In genomic region chr10:69225681-69226080, GRCh38 we compare ENCODE assay signal across 25 cellular contexts. TPM values are rescaled to one million over a fixed set of nuclear protein-coding genes. Genes with fewer than 3 reads are reported as not detected.
DNase-seq lines count a peak whose midpoint lies in the region; ATAC-seq and TF ChIP-seq lines count a peak whose summit lies in the region.
"Had no signal": no experiment of that assay in that cellular context is flagged by ENCODE, and none has a peak within 500 bp of the region (broad histone marks: within the 10 kb centered on the region; RNA-seq: fewer than 3 reads in every experiment).

No MANE protein-coding gene starts in this region.

- BruUV-seq in HCT116 (replicated peaks; lab: Mats Ljungman, UMichigan) = no TSS peak

- no peak overlapping the region for H2AFZ ChIP-seq in HCT116 (ENCODE audit: low read depth, low read length, poor library complexity, severe bottlenecking)

- H3K27me3 ChIP-seq in BLaER1 treated with 17β-estradiol and CSF1 and Interleukin-3, amounts not matched to agents 10 nM and 100 nM = no peaks in the 10 kb centered on the region
- H3K27me3 ChIP-seq in HCT116 (ENCODE audit: insufficient read depth, low read length) (no peaks in the 10 kb centered on the region), prostate gland (replicated peaks; ENCODE audit: insufficient read depth) (no peaks in the 10 kb centered on the region), left ventricle myocardium inferior (ENCODE audit: low read depth) (no peaks in the 10 kb centered on the region)

- H3K4me1 Mint-ChIP-seq in activated T-helper 17 cell treated with anti-CD3 and anti-CD28 coated beads, Interleukin-2, amount 50 U/mL, for 72 hours = peaks cover 40% of the 10 kb centered on the region

- H3K4me3 Mint-ChIP-seq in activated T-helper 17 cell treated with anti-CD3 and anti-CD28 coated beads, Interleukin-2, amount 50 U/mL, for 72 hours = peak overlapping the region; percentile 63
- H3K4me3 Mint-ChIP-seq: stimulated activated memory B cell treated with anti-CD40 and anti-IgM and Interleukin-4, amounts not matched to agents 10 μg/mL and 1 μg/mL and 100 μg/mL, for 72 hours had no signal

- H3K4me1 ChIP-seq in BLaER1 treated with 17β-estradiol and CSF1 and Interleukin-3, amounts not matched to agents 10 nM and 100 nM = peaks cover 49 to 63% (median 58%) of the 10 kb centered on the region in 10 experiments
- H3K4me1 ChIP-seq in HCT116 (ENCODE audit: control insufficient read depth in 1 of 2, insufficient read depth in 2 of 2, low read length in 2 of 2) (peaks cover 30 to 59% of the 10 kb centered on the region in 2 experiments), mesodermal cell (ENCODE audit: control insufficient read depth, insufficient read depth, low read length, poor library complexity, severe bottlenecking) (peaks cover 18% of the 10 kb centered on the region), prostate gland (replicated peaks) (no peaks in the 10 kb centered on the region), left ventricle myocardium inferior (peaks cover 6% of the 10 kb centered on the region)
- H3K4me1 ChIP-seq: gastroesophageal sphincter had no signal

- TF ChIP-seq CTCF in HCT116 (IDR thresholded peaks at IDR 0.05 in 2 of 3, conservative IDR thresholded peaks at IDR 0.05 in 1 of 3; ENCODE audit: borderline replicate concordance in 1 of 3, insufficient read depth in 1 of 3, low read depth in 2 of 3, low read length in 2 of 3) (no peak), prostate gland (IDR thresholded peaks at IDR 0.05) (no peak), left ventricle myocardium inferior (IDR thresholded peaks at IDR 0.05; ENCODE audit: borderline replicate concordance) (no peak)

- no peaks in the 10 kb centered on the region for H3K9me3 Mint-ChIP-seq in activated T-helper 17 cell treated with anti-CD3 and anti-CD28 coated beads, Interleukin-2, amount 50 U/mL, for 72 hours
- H3K9me3 Mint-ChIP-seq: naive B cell; stimulated activated memory B cell treated with anti-CD40 and anti-IgM and Interleukin-4, amounts not matched to agents 10 μg/mL and 1 μg/mL and 100 μg/mL, for 72 hours had no signal

- H3K36me3 Mint-ChIP-seq in activated T-helper 17 cell treated with anti-CD3 and anti-CD28 coated beads, Interleukin-2, amount 50 U/mL, for 72 hours (ENCODE audit: low read depth) = no peaks in the 10 kb centered on the region
- H3K36me3 Mint-ChIP-seq: naive B cell; stimulated activated memory B cell treated with anti-CD40 and anti-IgM and Interleukin-4, amounts not matched to agents 10 μg/mL and 1 μg/mL and 100 μg/mL, for 72 hours had no signal

- no peak overlapping the region for H3K9ac ChIP-seq in BLaER1 treated with 17β-estradiol and CSF1 and Interleukin-3, amounts not matched to agents 10 nM and 100 nM
- H3K9ac ChIP-seq in HCT116 (ENCODE audit: low read length) = no peak overlapping the region

- H3K27me3 Mint-ChIP-seq in activated T-helper 17 cell treated with anti-CD3 and anti-CD28 coated beads, Interleukin-2, amount 50 U/mL, for 72 hours = no peaks in the 10 kb centered on the region
- H3K27me3 Mint-ChIP-seq: naive B cell; stimulated activated memory B cell treated with anti-CD40 and anti-IgM and Interleukin-4, amounts not matched to agents 10 μg/mL and 1 μg/mL and 100 μg/mL, for 72 hours had no signal

- H4K20me1 ChIP-seq in BLaER1 treated with 17β-estradiol and CSF1 and Interleukin-3, amounts not matched to agents 10 nM and 100 nM = no peaks in the 10 kb centered on the region
- no peaks in the 10 kb centered on the region for H4K20me1 ChIP-seq in HCT116 (ENCODE audit: insufficient read depth)

- H3K79me2 ChIP-seq in HCT116 (ENCODE audit: insufficient read depth, low read length) = no peaks in the 10 kb centered on the region

- no peak for DNase-seq in HCT116 (ENCODE audit: low read depth, low spot score)
- DNase-seq in prostate gland (ENCODE audit: low spot score) = no peak
- DNase-seq in NCI-H2171 treated with DMSO at 0.1 percent for 48 hours (lab: John Stamatoyannopoulos, UW) = no peak
- DNase-seq in left ventricle myocardium inferior = no peak
- DNase-seq: activated CD4-positive, CD25-positive, alpha-beta regulatory T cell treated with anti-CD3 and anti-CD28 coated beads, Interleukin-2, amount 50 U/mL, for 72 hours; activated CD8-positive, alpha-beta memory T cell treated with anti-CD3 and anti-CD28 coated beads, Interleukin-2, amount 50 U/mL, for 48 hours; activated effector memory CD4-positive, alpha-beta T cell treated with anti-CD3 and anti-CD28 coated beads, Interleukin-2, amount 50 U/mL, for 16 hours; adrenal gland; caudate nucleus; DMS79 treated with DMSO at 0.1 percent for 48 hours; Karpas-422; naive B cell; NCI-H1092 treated with DMSO at 0.1 percent for 48 hours; NCI-H2081; NK-92 treated with Interleukin-12 subunit alpha and Interleukin-12 subunit beta, amount 100 ng/mL, for 24 hours; RPMI8226; stimulated activated CD4-positive, alpha-beta T cell treated with anti-CD3 and anti-CD28 coated beads, Interleukin-1b, Interleukin-23, amount 100 ng/mL, for 48 hours had no signal

- peak overlapping the region in 5 of 11 experiments; percentile 14 to 41 (median 23); a peak in 7 of 22 replicates for H3K27ac ChIP-seq in BLaER1 treated with 17β-estradiol and CSF1 and Interleukin-3, amounts not matched to agents 10 nM and 100 nM
- no peak overlapping the region for H3K27ac ChIP-seq in HCT116 (ENCODE audit: low read depth, low read length)
- H3K27ac ChIP-seq in mesodermal cell (ENCODE audit: low read depth, low read length, severe bottlenecking) = peak overlapping the region; percentile 71
- no peak overlapping the region for H3K27ac ChIP-seq in prostate gland
- no peak overlapping the region for H3K27ac ChIP-seq in left ventricle myocardium inferior (replicated peaks)
- H3K27ac ChIP-seq: adrenal gland, gastroesophageal sphincter, thoracic aorta had no signal

- ATAC-seq in HCT116 = no peak
- ATAC-seq in activated T-helper 17 cell treated with anti-CD3 and anti-CD28 coated beads, Interleukin-2, amount 50 U/mL, for 72 hours (replicated peaks) = no peak
- ATAC-seq in GM18867 (IDR thresholded peaks at IDR 0.05; ENCODE audit: unreplicated experiment) = no peak
- ATAC-seq: gastroesophageal sphincter; stimulated activated memory B cell treated with anti-CD40 and anti-IgM and Interleukin-4, amounts not matched to agents 10 μg/mL and 1 μg/mL and 100 μg/mL, for 72 hours had no signal

- RAD21 ChIA-PET in HCT116 (lab: Charles Lee; ENCODE audit: low non-redundant PET in 1 of 2, low total read pairs in 2 of 2, uncharacterized antibody in 2 of 2, unreplicated experiment in 2 of 2) = no interaction called here

- no peaks in the 10 kb centered on the region for H3K9me2 ChIP-seq in HCT116 (ENCODE audit: insufficient read depth)

- H3K36me3 ChIP-seq in BLaER1 treated with 17β-estradiol and CSF1 and Interleukin-3, amounts not matched to agents 10 nM and 100 nM = no peaks in the 10 kb centered on the region
- H3K36me3 ChIP-seq in HCT116 (ENCODE audit: control insufficient read depth in 1 of 2, insufficient read depth in 2 of 2, low read length in 2 of 2) = no peaks in the 10 kb centered on the region
- H3K36me3 ChIP-seq in mesodermal cell (ENCODE audit: control insufficient read depth, insufficient read depth, low read length) = no peaks in the 10 kb centered on the region
- H3K36me3 ChIP-seq in prostate gland = no peaks in the 10 kb centered on the region
- H3K36me3 ChIP-seq in left ventricle myocardium inferior = no peaks in the 10 kb centered on the region
- H3K36me3 ChIP-seq: adrenal gland, esophagus muscularis mucosa, gastroesophageal sphincter, thoracic aorta had no signal

- CTCF ChIA-PET in HCT116 (lab: Charles Lee) = interaction anchor here (1.6 kb wide), 1 partner anchor 183 kb away, joined by 4 read pairs; no protein-coding TSS in a partner anchor

- TF ChIP-seq RAD21 in HCT116 (IDR thresholded peaks at IDR 0.05; ENCODE audit: low read depth) = no peak

- TF ChIP-seq POLR2A in HCT116 (IDR thresholded peaks at IDR 0.05; ENCODE audit: borderline replicate concordance, extremely low read depth, insufficient read depth, insufficient read length) = no peak
- TF ChIP-seq POLR2A in prostate gland (IDR thresholded peaks at IDR 0.05) = no peak

- POLR2A ChIA-PET in HCT116 (lab: Charles Lee) = no interaction called here

- WGBS in mesodermal cell (ENCODE audit: insufficient coverage in 2 of 2), 2 experiments = 57 to 77% methylated on average over 5 to 6 of the region's 10 CpGs
- WGBS in prostate gland = 87% methylated on average over 10 of the region's 10 CpGs

- H3K4me3 ChIP-seq in BLaER1 treated with 17β-estradiol and CSF1 and Interleukin-3, amounts not matched to agents 10 nM and 100 nM = no peak overlapping the region
- H3K4me3 ChIP-seq in HCT116 (replicated peaks in 1 of 2; ENCODE audit: low read depth in 1 of 2, low read length in 2 of 2) (no peak overlapping the region), mesodermal cell (ENCODE audit: extremely low read depth, insufficient read depth, low read length, poor library complexity, severe bottlenecking) (no peak overlapping the region), prostate gland (no peak overlapping the region), left ventricle myocardium inferior (no peak overlapping the region)
- H3K4me3 ChIP-seq: adrenal gland, esophagus muscularis mucosa, gastroesophageal sphincter, thoracic aorta had no signal

- no peak overlapping the region for H3K27ac Mint-ChIP-seq in activated T-helper 17 cell treated with anti-CD3 and anti-CD28 coated beads, Interleukin-2, amount 50 U/mL, for 72 hours
- H3K27ac Mint-ChIP-seq: naive B cell had no signal

- no peaks in the 10 kb centered on the region for H3K9me3 ChIP-seq in BLaER1 treated with 17β-estradiol and CSF1 and Interleukin-3, amounts not matched to agents 10 nM and 100 nM (replicated peaks in 1 of 11)
- H3K9me3 ChIP-seq in HCT116 (ENCODE audit: control insufficient read depth in 1 of 2, insufficient read depth in 1 of 2, low read depth in 1 of 2, low read length in 2 of 2) = no peaks in the 10 kb centered on the region
- H3K9me3 ChIP-seq in mesodermal cell (ENCODE audit: control insufficient read depth, low read length) = no peaks in the 10 kb centered on the region
- no peaks in the 10 kb centered on the region for H3K9me3 ChIP-seq in prostate gland
- no peaks in the 10 kb centered on the region for H3K9me3 ChIP-seq in left ventricle myocardium inferior (replicated peaks)
- H3K9me3 ChIP-seq: adrenal gland, esophagus muscularis mucosa, gastroesophageal sphincter, thoracic aorta had no signal

- intact Hi-C loops in HCT116 (cut with micrococcal nuclease) = no loop called here
- intact Hi-C loops in prostate gland (cut with DNase I) = no loop called here
- intact Hi-C loops in left ventricle myocardium inferior (cut with micrococcal nuclease) = no loop called here

- H3K4me2 ChIP-seq in BLaER1 treated with 17β-estradiol and CSF1 and Interleukin-3, amounts not matched to agents 10 nM and 100 nM = peak overlapping the region; percentile 15 to 68 (median 49); a peak in 19 of 22 replicates
- peak overlapping the region; percentile 19; the same call in 1 of the 2 replicates for H3K4me2 ChIP-seq in HCT116 (ENCODE audit: low read length)

RNA-seq across cellular contexts. Expression of gene HKDC1, which starts 5.5 kb away (rescaled TPM):
- total RNA-seq in HCT116 (2021; ENCODE audit: unreplicated experiment) = 1.7 TPM
- 6.1 and 6.6 TPM in 2 replicates for polyA plus RNA-seq in HCT116 (2012)
- total RNA-seq in activated T-helper 17 cell treated with anti-CD3 and anti-CD28 coated beads, Interleukin-2, amount 50 U/mL, for 72 hours = under 1 TPM; 0.19 to 0.42 TPM
- 0.37 TPM for polyA plus RNA-seq in mesodermal cell (2013, experiment 1 of 2)
- 0.30 TPM for polyA plus RNA-seq in mesodermal cell (2013, experiment 2 of 2)
- total RNA-seq in prostate gland = 1 to 10 TPM in 1 of 2 donors, under 1 TPM in 1; 0.23 to 1.6 TPM
- not detected for total RNA-seq in left ventricle myocardium inferior

RNA-seq across cellular contexts. Expression of gene SUPV3L1, which starts 45.6 kb away (rescaled TPM):
- total RNA-seq in HCT116 (2021; ENCODE audit: unreplicated experiment) (59.7 TPM), prostate gland (10 to 100 TPM; 18.5 to 37.0 TPM), left ventricle myocardium inferior (36.8 TPM)
- 30.4 and 41.4 TPM in 2 replicates for polyA plus RNA-seq in HCT116 (2012)
- total RNA-seq in activated T-helper 17 cell treated with anti-CD3 and anti-CD28 coated beads, Interleukin-2, amount 50 U/mL, for 72 hours = 10 to 100 TPM; 38.9 to 65.4 TPM
- polyA plus RNA-seq in mesodermal cell (2013, experiment 1 of 2) = 30.3 TPM
- 26.4 TPM for polyA plus RNA-seq in mesodermal cell (2013, experiment 2 of 2)

RNA-seq across cellular contexts. Expression of gene HK1, which starts 52.6 kb away (rescaled TPM):
- total RNA-seq in HCT116 (2021; ENCODE audit: unreplicated experiment) (50.3 TPM), prostate gland (100 to 1,000 TPM in 1 of 2 donors, 10 to 100 TPM in 1; 67.8 to 134 TPM), left ventricle myocardium inferior (219 TPM)
- 74.9 and 80.9 TPM in 2 replicates for polyA plus RNA-seq in HCT116 (2012)
- total RNA-seq in activated T-helper 17 cell treated with anti-CD3 and anti-CD28 coated beads, Interleukin-2, amount 50 U/mL, for 72 hours = 100 to 1,000 TPM; 216 to 221 TPM
- 124 TPM for polyA plus RNA-seq in mesodermal cell (2013, experiment 1 of 2)
- polyA plus RNA-seq in mesodermal cell (2013, experiment 2 of 2) = 105 TPM
